In genomic region chr3:13419356-13420050, GRCh38 we compare ENCODE assay signal across 1 cellular context.
A peak's percentile ranks its signal among the peaks of the same experiment; 100 is the strongest.
TF ChIP-seq lines count a peak whose summit lies in the region.

No MANE protein-coding gene starts in this region.

TF ChIP-seq in HepG2, 621 proteins besides CTCF, POLR2A, EP300 and RAD21 (continued from another document):
- no peak for TF ChIP-seq PBX2 (CRISPR knock-in tag; IDR thresholded peaks at IDR 0.05)
- TF ChIP-seq ZNF616 (CRISPR knock-in tag; IDR thresholded peaks at IDR 0.05; ENCODE audit: low read depth), result peak; percentile 70; the same call in 1 of the 2 replicates
- no peak for TF ChIP-seq STAT5B (CRISPR knock-in tag; IDR thresholded peaks at IDR 0.05)
- peak; percentile 49; the same call in 1 of the 2 replicates for TF ChIP-seq ZNF446 (CRISPR knock-in tag; IDR thresholded peaks at IDR 0.05)
- no peak for TF ChIP-seq NONO (IDR thresholded peaks at IDR 0.05)
- peak; percentile 7; the same call in 1 of the 2 replicates for TF ChIP-seq NONO (CRISPR knock-in tag; conservative IDR thresholded peaks at IDR 0.05)
- 0 out of 2 replicates have a peak, but pooled peaks have one; percentile 6 for TF ChIP-seq NR0B2 (CRISPR knock-in tag; IDR thresholded peaks at IDR 0.05)
- peak; percentile 61 for TF ChIP-seq ARID4A (CRISPR knock-in tag; IDR thresholded peaks at IDR 0.05; ENCODE audit: borderline replicate concordance)
- TF ChIP-seq MLXIP (CRISPR knock-in tag; IDR thresholded peaks at IDR 0.05; ENCODE audit: borderline replicate concordance), result no peak
- no peak for TF ChIP-seq ZBTB40 (IDR thresholded peaks at IDR 0.05)
- 0 out of 2 replicates have a peak, but pooled peaks have one; percentile 16 for TF ChIP-seq ZBTB40 (CRISPR knock-in tag; IDR thresholded peaks at IDR 0.05)
- TF ChIP-seq KLF12 (CRISPR knock-in tag; IDR thresholded peaks at IDR 0.05; ENCODE audit: borderline replicate concordance), result peak; percentile 67
- TF ChIP-seq MEIS2 (CRISPR knock-in tag; IDR thresholded peaks at IDR 0.05), result peak; percentile 41; the same call in 1 of the 2 replicates
- peak; percentile 49 for TF ChIP-seq AGO1 (IDR thresholded peaks at IDR 0.05; ENCODE audit: low read depth, low read length, poor library complexity, severe bottlenecking)
- TF ChIP-seq ASH2L (IDR thresholded peaks at IDR 0.05; ENCODE audit: insufficient read length, low read depth, low read length), result peak; percentile 34
- TF ChIP-seq ZNF703 (CRISPR knock-in tag; IDR thresholded peaks at IDR 0.05; ENCODE audit: borderline replicate concordance), result peak; percentile 67; the same call in 1 of the 2 replicates
- peak; percentile 38; the same call in 1 of the 2 replicates for TF ChIP-seq GABPB1 (CRISPR knock-in tag; IDR thresholded peaks at IDR 0.05)
